1 cellular context compared by ENCODE assay signal in the genomic region with DNA sequence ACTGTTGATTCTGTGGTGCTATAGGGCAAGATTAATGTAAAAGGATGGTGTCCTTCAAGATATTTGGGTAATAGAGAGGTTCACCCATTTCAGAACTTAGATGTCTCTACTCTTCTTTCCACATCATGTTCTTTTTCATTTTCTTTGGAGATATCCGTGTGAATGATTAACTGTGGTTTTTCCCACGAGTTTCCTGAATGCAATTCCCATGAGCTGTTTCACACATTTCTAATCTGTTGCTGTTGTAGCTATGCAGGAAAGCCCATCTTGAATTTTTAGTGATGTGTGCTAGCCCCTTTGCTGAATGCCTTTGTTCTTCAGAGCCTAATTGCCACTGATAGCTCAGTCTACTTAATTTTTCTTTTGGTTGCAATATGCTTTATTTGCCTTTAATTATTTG.
TF ChIP-seq lines count a peak whose summit lies in the region.

No MANE protein-coding gene starts in this region.

TF ChIP-seq in endothelial cell of umbilical vein, 7 proteins besides CTCF, POLR2A, EP300 and RAD21 (continued from another document):
- TF ChIP-seq GATA2 (IDR thresholded peaks at IDR 0.05; ENCODE audit: insufficient read depth, insufficient read length, low read depth, low read length), result no peak
